ENCODE assay signal across 1 cellular context in the genomic region with DNA sequence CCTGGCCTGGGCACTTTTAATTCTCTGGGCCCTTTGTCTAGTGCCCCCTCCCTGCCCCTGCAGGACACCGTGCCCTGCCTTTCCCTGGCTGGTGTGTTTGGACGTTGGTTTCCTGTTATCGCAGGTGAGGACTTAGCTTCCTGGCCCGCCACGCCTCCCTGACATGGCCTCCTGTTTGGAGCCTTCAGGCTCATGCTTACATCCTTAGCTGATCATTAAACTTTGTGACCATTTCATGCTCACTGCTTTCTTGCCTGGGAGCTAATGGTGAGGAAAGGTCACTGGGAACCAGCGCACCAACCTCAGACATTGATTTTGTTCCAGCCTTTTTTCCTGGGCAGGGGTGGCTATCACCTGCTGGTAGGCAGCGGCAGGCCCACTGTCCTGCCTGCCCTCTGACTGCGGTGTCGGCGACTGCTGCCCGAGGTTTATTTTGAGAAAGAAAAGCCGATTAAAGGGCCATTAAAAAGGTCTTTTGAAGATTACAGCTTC.
TF ChIP-seq lines count a peak whose summit lies in the region.

No MANE protein-coding gene starts in this region.

TF ChIP-seq in HepG2, 621 proteins besides CTCF, POLR2A, EP300 and RAD21 (continues in another document):
- TF ChIP-seq CENPX (CRISPR knock-in tag; IDR thresholded peaks at IDR 0.05) (no peak), DMAP1 (CRISPR knock-in tag; IDR thresholded peaks at IDR 0.05) (no peak), FOXM1 (CRISPR knock-in tag; IDR thresholded peaks at IDR 0.05) (no peak), BCL6 (CRISPR knock-in tag; IDR thresholded peaks at IDR 0.05) (peak; percentile 56), PHF21A (CRISPR knock-in tag; IDR thresholded peaks at IDR 0.05) (peak; percentile 91; the same call in 1 of the 2 replicates), ZNF792 (CRISPR knock-in tag; IDR thresholded peaks at IDR 0.05) (peak; percentile 95), KLF9 (CRISPR knock-in tag; IDR thresholded peaks at IDR 0.05; ENCODE audit: low read depth) (0 out of 2 replicates have a peak, but pooled peaks have one; percentile 72), MXI1 (IDR thresholded peaks at IDR 0.05; ENCODE audit: borderline replicate concordance, low read depth, low read length) (peak; percentile 65; the same call in 1 of the 3 replicates), ZFX (CRISPR knock-in tag; IDR thresholded peaks at IDR 0.05; ENCODE audit: low read depth) (peak; percentile 39; the same call in 1 of the 2 replicates), RXRB (CRISPR knock-in tag; IDR thresholded peaks at IDR 0.05; ENCODE audit: borderline replicate concordance) (peak; percentile 81; the same call in 1 of the 2 replicates), FOSL2 (CRISPR knock-in tag; IDR thresholded peaks at IDR 0.05) (0 out of 2 replicates have a peak, but pooled peaks have one; percentile 13), ZNF788 (CRISPR knock-in tag; IDR thresholded peaks at IDR 0.05; ENCODE audit: borderline replicate concordance) (0 out of 2 replicates have a peak, but pooled peaks have one; percentile 30), MEIS1 (CRISPR knock-in tag; IDR thresholded peaks at IDR 0.05; ENCODE audit: borderline replicate concordance) (0 out of 2 replicates have a peak, but pooled peaks have one; percentile 33), SOX6 (IDR thresholded peaks at IDR 0.05) (no peak), SOX6 (CRISPR knock-in tag; IDR thresholded peaks at IDR 0.05) (peak; percentile 59; the same call in 1 of the 2 replicates), MED8 (CRISPR knock-in tag; IDR thresholded peaks at IDR 0.05; ENCODE audit: insufficient replicate concordance) (peak; percentile 45), SP5 (CRISPR knock-in tag; IDR thresholded peaks at IDR 0.05; ENCODE audit: borderline replicate concordance, low read depth) (peak; percentile 93), SRSF1 (optimal IDR thresholded peaks at IDR 0.05; ENCODE audit: low read depth, low read length) (no peak), RXRA (CRISPR knock-in tag; IDR thresholded peaks at IDR 0.05) (peak; percentile 25; the same call in 1 of the 2 replicates), IRX3 (CRISPR knock-in tag; IDR thresholded peaks at IDR 0.05; ENCODE audit: borderline replicate concordance, low read depth) (no peak), PHF20 (CRISPR knock-in tag; IDR thresholded peaks at IDR 0.05) (no peak), XBP1 (CRISPR knock-in tag; IDR thresholded peaks at IDR 0.05) (no peak), FOXP1 (IDR thresholded peaks at IDR 0.05) (no peak), FOXP1 (CRISPR knock-in tag; IDR thresholded peaks at IDR 0.05) (peak; percentile 34; the same call in 1 of the 2 replicates), HNF4A (CRISPR knock-in tag; IDR thresholded peaks at IDR 0.05) (peak; percentile 67), BORCS8-MEF2B (CRISPR knock-in tag; IDR thresholded peaks at IDR 0.05) (peak; percentile 38; the same call in 1 of the 2 replicates), RBFOX2 (IDR thresholded peaks at IDR 0.05; ENCODE audit: low read depth, low read length) (0 out of 2 replicates have a peak, but pooled peaks have one; percentile 26), ZNF331 (CRISPR knock-in tag; IDR thresholded peaks at IDR 0.05) (peak; percentile 58), FOXA1 (IDR thresholded peaks at IDR 0.05) (no peak), FOXA1 (CRISPR knock-in tag; IDR thresholded peaks at IDR 0.05) (no peak), ARNT (IDR thresholded peaks at IDR 0.05) (no peak), YEATS4 (CRISPR knock-in tag; IDR thresholded peaks at IDR 0.05; ENCODE audit: borderline replicate concordance) (peak; percentile 44; the same call in 1 of the 2 replicates), ONECUT2 (CRISPR knock-in tag; IDR thresholded peaks at IDR 0.05) (peak; percentile 79), SAP130 (CRISPR knock-in tag; IDR thresholded peaks at IDR 0.05; ENCODE audit: low read depth) (peak; percentile 95), ZNF777 (CRISPR knock-in tag; IDR thresholded peaks at IDR 0.05) (no peak; the same call in 1 of the 2 replicates), TGIF2 (CRISPR knock-in tag; IDR thresholded peaks at IDR 0.05) (peak; percentile 56; the same call in 1 of the 2 replicates), PHF8 (CRISPR knock-in tag; IDR thresholded peaks at IDR 0.05) (peak; percentile 44; the same call in 1 of the 2 replicates), ZNF878 (CRISPR knock-in tag; IDR thresholded peaks at IDR 0.05) (no peak), TBX2 (CRISPR knock-in tag; IDR thresholded peaks at IDR 0.05; ENCODE audit: borderline replicate concordance) (peak; percentile 42; the same call in 1 of the 2 replicates), FOXA3 (CRISPR knock-in tag; IDR thresholded peaks at IDR 0.05) (peak; percentile 35; the same call in 1 of the 2 replicates), HDAC1 (CRISPR knock-in tag; IDR thresholded peaks at IDR 0.05) (peak; percentile 41), MXD4 (CRISPR knock-in tag; IDR thresholded peaks at IDR 0.05) (peak; percentile 31; the same call in 1 of the 2 replicates)
- TF ChIP-seq, protein P1, sequence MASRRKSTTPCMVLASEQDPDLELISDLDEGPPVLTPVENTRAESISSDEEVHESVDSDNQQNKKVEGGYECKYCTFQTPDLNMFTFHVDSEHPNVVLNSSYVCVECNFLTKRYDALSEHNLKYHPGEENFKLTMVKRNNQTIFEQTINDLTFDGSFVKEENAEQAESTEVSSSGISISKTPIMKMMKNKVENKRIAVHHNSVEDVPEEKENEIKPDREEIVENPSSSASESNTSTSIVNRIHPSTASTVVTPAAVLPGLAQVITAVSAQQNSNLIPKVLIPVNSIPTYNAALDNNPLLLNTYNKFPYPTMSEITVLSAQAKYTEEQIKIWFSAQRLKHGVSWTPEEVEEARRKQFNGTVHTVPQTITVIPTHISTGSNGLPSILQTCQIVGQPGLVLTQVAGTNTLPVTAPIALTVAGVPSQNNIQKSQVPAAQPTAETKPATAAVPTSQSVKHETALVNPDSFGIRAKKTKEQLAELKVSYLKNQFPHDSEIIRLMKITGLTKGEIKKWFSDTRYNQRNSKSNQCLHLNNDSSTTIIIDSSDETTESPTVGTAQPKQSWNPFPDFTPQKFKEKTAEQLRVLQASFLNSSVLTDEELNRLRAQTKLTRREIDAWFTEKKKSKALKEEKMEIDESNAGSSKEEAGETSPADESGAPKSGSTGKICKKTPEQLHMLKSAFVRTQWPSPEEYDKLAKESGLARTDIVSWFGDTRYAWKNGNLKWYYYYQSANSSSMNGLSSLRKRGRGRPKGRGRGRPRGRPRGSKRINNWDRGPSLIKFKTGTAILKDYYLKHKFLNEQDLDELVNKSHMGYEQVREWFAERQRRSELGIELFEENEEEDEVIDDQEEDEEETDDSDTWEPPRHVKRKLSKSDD (CRISPR knock-in tag; IDR thresholded peaks at IDR 0.05; ENCODE audit: low read depth) = 0 out of 2 replicates have a peak, but pooled peaks have one; percentile 67
- TF ChIP-seq, protein P2, sequence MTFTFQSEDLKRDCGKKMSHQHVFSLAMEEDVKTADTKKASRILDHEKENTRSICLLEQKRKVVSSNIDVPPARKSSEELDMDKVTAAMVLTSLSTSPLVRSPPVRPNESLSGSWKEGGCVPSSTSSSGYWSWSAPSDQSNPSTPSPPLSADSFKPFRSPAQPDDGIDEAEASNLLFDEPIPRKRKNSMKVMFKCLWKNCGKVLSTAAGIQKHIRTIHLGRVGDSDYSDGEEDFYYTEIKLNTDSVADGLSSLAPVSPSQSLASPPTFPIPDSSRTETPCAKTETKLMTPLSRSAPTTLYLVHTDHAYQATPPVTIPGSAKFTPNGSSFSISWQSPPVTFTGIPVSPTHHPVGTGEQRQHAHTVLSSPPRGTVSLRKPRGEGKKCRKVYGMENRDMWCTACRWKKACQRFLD (CRISPR knock-in tag; IDR thresholded peaks at IDR 0.05; ENCODE audit: borderline replicate concordance) = no peak
- TF ChIP-seq, protein P3, sequence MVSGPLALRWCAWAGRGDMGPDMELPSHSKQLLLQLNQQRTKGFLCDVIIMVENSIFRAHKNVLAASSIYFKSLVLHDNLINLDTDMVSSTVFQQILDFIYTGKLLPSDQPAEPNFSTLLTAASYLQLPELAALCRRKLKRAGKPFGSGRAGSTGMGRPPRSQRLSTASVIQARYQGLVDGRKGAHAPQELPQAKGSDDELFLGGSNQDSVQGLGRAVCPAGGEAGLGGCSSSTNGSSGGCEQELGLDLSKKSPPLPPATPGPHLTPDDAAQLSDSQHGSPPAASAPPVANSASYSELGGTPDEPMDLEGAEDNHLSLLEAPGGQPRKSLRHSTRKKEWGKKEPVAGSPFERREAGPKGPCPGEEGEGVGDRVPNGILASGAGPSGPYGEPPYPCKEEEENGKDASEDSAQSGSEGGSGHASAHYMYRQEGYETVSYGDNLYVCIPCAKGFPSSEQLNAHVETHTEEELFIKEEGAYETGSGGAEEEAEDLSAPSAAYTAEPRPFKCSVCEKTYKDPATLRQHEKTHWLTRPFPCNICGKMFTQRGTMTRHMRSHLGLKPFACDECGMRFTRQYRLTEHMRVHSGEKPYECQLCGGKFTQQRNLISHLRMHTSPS (CRISPR knock-in tag; IDR thresholded peaks at IDR 0.05; ENCODE audit: low read depth) = peak; percentile 78
- TF ChIP-seq, protein P4, sequence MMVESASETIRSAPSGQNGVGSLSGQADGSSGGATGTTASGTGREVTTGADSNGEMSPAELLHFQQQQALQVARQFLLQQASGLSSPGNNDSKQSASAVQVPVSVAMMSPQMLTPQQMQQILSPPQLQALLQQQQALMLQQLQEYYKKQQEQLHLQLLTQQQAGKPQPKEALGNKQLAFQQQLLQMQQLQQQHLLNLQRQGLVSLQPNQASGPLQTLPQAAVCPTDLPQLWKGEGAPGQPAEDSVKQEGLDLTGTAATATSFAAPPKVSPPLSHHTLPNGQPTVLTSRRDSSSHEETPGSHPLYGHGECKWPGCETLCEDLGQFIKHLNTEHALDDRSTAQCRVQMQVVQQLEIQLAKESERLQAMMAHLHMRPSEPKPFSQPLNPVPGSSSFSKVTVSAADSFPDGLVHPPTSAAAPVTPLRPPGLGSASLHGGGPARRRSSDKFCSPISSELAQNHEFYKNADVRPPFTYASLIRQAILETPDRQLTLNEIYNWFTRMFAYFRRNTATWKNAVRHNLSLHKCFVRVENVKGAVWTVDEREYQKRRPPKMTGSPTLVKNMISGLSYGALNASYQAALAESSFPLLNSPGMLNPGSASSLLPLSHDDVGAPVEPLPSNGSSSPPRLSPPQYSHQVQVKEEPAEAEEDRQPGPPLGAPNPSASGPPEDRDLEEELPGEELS (CRISPR knock-in tag; IDR thresholded peaks at IDR 0.05) = peak; percentile 56; the same call in 1 of the 2 replicates
- TF ChIP-seq, protein P5, sequence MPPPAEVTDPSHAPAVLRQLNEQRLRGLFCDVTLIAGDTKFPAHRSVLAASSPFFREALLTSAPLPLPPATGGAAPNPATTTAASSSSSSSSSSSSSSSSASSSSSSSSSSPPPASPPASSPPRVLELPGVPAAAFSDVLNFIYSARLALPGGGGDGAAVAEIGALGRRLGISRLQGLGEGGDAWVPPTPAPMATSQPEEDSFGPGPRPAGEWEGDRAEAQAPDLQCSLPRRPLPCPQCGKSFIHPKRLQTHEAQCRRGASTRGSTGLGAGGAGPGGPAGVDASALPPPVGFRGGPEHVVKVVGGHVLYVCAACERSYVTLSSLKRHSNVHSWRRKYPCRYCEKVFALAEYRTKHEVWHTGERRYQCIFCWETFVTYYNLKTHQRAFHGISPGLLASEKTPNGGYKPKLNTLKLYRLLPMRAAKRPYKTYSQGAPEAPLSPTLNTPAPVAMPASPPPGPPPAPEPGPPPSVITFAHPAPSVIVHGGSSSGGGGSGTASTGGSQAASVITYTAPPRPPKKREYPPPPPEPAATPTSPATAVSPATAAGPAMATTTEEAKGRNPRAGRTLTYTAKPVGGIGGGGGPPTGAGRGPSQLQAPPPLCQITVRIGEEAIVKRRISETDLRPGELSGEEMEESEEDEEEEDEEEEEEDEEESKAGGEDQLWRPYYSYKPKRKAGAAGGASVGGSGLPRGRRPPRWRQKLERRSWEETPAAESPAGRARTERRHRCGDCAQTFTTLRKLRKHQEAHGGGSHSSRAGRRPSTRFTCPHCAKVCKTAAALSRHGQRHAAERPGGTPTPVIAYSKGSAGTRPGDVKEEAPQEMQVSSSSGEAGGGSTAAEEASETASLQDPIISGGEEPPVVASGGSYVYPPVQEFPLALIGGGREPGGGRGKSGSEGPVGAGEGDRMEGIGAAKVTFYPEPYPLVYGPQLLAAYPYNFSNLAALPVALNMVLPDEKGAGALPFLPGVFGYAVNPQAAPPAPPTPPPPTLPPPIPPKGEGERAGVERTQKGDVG (CRISPR knock-in tag; IDR thresholded peaks at IDR 0.05; ENCODE audit: borderline replicate concordance) = no peak
- TF ChIP-seq, protein P6, sequence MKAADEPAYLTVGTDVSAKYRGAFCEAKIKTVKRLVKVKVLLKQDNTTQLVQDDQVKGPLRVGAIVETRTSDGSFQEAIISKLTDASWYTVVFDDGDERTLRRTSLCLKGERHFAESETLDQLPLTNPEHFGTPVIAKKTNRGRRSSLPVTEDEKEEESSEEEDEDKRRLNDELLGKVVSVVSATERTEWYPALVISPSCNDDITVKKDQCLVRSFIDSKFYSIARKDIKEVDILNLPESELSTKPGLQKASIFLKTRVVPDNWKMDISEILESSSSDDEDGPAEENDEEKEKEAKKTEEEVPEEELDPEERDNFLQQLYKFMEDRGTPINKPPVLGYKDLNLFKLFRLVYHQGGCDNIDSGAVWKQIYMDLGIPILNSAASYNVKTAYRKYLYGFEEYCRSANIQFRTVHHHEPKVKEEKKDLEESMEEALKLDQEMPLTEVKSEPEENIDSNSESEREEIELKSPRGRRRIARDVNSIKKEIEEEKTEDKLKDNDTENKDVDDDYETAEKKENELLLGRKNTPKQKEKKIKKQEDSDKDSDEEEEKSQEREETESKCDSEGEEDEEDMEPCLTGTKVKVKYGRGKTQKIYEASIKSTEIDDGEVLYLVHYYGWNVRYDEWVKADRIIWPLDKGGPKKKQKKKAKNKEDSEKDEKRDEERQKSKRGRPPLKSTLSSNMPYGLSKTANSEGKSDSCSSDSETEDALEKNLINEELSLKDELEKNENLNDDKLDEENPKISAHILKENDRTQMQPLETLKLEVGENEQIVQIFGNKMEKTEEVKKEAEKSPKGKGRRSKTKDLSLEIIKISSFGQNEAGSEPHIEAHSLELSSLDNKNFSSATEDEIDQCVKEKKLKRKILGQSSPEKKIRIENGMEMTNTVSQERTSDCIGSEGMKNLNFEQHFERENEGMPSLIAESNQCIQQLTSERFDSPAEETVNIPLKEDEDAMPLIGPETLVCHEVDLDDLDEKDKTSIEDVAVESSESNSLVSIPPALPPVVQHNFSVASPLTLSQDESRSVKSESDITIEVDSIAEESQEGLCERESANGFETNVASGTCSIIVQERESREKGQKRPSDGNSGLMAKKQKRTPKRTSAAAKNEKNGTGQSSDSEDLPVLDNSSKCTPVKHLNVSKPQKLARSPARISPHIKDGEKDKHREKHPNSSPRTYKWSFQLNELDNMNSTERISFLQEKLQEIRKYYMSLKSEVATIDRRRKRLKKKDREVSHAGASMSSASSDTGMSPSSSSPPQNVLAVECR (CRISPR knock-in tag; IDR thresholded peaks at IDR 0.05; ENCODE audit: borderline replicate concordance) = 0 out of 2 replicates have a peak, but pooled peaks have one; percentile 21
- TF ChIP-seq, protein P7, sequence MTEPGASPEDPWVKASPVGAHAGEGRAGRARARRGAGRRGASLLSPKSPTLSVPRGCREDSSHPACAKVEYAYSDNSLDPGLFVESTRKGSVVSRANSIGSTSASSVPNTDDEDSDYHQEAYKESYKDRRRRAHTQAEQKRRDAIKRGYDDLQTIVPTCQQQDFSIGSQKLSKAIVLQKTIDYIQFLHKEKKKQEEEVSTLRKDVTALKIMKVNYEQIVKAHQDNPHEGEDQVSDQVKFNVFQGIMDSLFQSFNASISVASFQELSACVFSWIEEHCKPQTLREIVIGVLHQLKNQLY (CRISPR knock-in tag; IDR thresholded peaks at IDR 0.05) = peak; percentile 71; the same call in 1 of the 2 replicates
